In the genomic region with DNA sequence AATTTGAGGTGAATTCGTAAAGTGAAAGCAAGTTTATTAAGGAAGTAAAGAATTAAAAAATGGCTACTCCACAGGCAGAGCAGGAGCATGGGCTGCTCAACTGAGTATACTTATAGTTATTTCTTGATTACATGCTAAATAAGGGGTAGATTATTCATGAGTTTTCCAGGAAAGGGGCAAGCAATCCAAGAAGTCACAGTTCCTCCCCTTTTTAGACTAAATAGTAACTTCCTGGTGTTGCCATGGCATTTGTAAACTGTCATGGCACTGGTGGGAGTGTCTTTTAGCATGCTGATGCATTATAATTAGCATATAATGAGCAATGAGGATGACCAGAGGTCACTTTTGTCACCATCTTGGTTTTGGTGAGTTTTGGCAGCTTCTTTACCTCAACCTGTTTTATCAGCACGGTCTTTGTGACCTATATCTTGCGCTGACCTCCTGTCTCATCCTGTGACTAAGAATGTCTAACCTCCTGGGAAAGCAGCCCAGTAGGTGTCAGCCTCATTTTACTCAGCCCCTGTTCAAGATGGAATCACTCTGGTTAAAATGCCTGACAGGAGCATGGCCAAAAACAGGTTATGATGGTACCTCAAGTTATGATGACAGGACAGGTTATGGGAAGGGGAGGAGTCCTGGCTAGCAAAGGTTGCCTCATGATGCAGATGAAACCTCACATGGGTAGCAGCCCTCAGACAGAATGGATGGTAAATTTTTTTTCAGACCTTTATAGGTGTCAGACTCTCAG, we compare ENCODE assay signal across 16 cellular contexts. TPM values are rescaled to one million over a fixed set of nuclear protein-coding genes. Genes with fewer than 3 reads are reported as not detected.
DNase-seq lines count a peak whose midpoint lies in the region; ATAC-seq and TF ChIP-seq lines count a peak whose summit lies in the region.
"Had no signal": no experiment of that assay in that cellular context is flagged by ENCODE, and none has a peak within 500 bp of the region (broad histone marks: within the 10 kb centered on the region; RNA-seq: fewer than 3 reads in every experiment).

No MANE protein-coding gene starts in this region.

- peak overlapping the region; percentile 92 for H3K27ac Mint-ChIP-seq in activated naive CD4-positive, alpha-beta T cell treated with anti-CD3 and anti-CD28 coated beads, Interleukin-2, amount 10 ng/mL, durations not matched to agents 7 days and 5 days
- peak overlapping the region; percentile 2 for H3K27ac Mint-ChIP-seq in mesothelial cell of epicardium

- peaks cover 0 to 38% (median 25%) of the 10 kb centered on the region in 11 experiments; a peak in 16 of 22 replicates for H3K9me3 ChIP-seq in BLaER1 treated with 17β-estradiol and CSF1 and Interleukin-3, amounts not matched to agents 10 nM and 100 nM (replicated peaks in 1 of 11)
- H3K9me3 ChIP-seq: esophagus squamous epithelium had no signal

- no peak for TF ChIP-seq CTCF in mesothelial cell of epicardium (IDR thresholded peaks at IDR 0.05; ENCODE audit: unreplicated experiment)

- peaks cover 4% of the 10 kb centered on the region for H3K36me3 Mint-ChIP-seq in activated naive CD4-positive, alpha-beta T cell treated with anti-CD3 and anti-CD28 coated beads, Interleukin-2, amount 10 ng/mL, durations not matched to agents 7 days and 5 days
- H3K36me3 Mint-ChIP-seq in mesothelial cell of epicardium, result no peaks in the 10 kb centered on the region

- H3K4me3 ChIP-seq in BLaER1 treated with 17β-estradiol and CSF1 and Interleukin-3, amounts not matched to agents 10 nM and 100 nM, result no peak overlapping the region
- H3K4me3 ChIP-seq: esophagus squamous epithelium had no signal

- DNase-seq in ELR (ENCODE audit: low read depth) (peak; percentile 27), mesothelial cell of epicardium (ENCODE audit: low spot score in 2 of 2, unreplicated experiment in 2 of 2) (no peak), nucleus accumbens (lab: John Stamatoyannopoulos, UW) (no peak), DMS53 treated with DMSO at 0.1 percent for 48 hours (lab: John Stamatoyannopoulos, UW; ENCODE audit: unreplicated experiment) (no peak), NCI-H2171 (lab: John Stamatoyannopoulos, UW) (no peak)
- no peak for DNase-seq in activated naive CD4-positive, alpha-beta T cell treated with anti-CD3 and anti-CD28 coated beads, Interleukin-2, amount 10 ng/mL, durations not matched to agents 7 days and 5 days
- DNase-seq: cerebellar nuclear complex; esophagus squamous epithelium; NCI-H1092; NCI-H526; SIG-M5; stimulated activated CD4-positive, alpha-beta T cell treated with anti-CD3 and anti-CD28 coated beads, Interleukin-4, amount 100 ng/mL, for 4 hours had no signal

- no peaks in the 10 kb centered on the region for H4K20me1 ChIP-seq in BLaER1 treated with 17β-estradiol and CSF1 and Interleukin-3, amounts not matched to agents 10 nM and 100 nM

- H3K36me3 ChIP-seq in BLaER1 treated with 17β-estradiol and CSF1 and Interleukin-3, amounts not matched to agents 10 nM and 100 nM, result 0 out of 22 replicates have a peak, but pooled peaks cover 0 to 5% (median 0%) of the 10 kb centered on the region in 11 experiments

- ATAC-seq in HG03571 (IDR thresholded peaks at IDR 0.05; ENCODE audit: unreplicated experiment), result no peak

- H3K27me3 ChIP-seq in BLaER1 treated with 17β-estradiol and CSF1 and Interleukin-3, amounts not matched to agents 10 nM and 100 nM, result no peaks in the 10 kb centered on the region
- H3K27me3 ChIP-seq: esophagus squamous epithelium had no signal

- peak overlapping the region; percentile 51 to 91 (median 79) for H3K4me2 ChIP-seq in BLaER1 treated with 17β-estradiol and CSF1 and Interleukin-3, amounts not matched to agents 10 nM and 100 nM

- H3K9me3 Mint-ChIP-seq in activated naive CD4-positive, alpha-beta T cell treated with anti-CD3 and anti-CD28 coated beads, Interleukin-2, amount 10 ng/mL, durations not matched to agents 7 days and 5 days, result peaks cover 6% of the 10 kb centered on the region
- H3K9me3 Mint-ChIP-seq in mesothelial cell of epicardium, result peaks cover 4% of the 10 kb centered on the region
- H3K9me3 Mint-ChIP-seq: stimulated activated naive CD8-positive, alpha-beta T cell treated with anti-CD3 and anti-CD28 coated beads, Interleukin-15, Interleukin-2, amounts not matched to agents 100 ng/mL and 50 ng/mL, for 24 hours had no signal

- peak overlapping the region; percentile 53 to 84 (median 78); a peak in 21 of 22 replicates for H3K27ac ChIP-seq in BLaER1 treated with 17β-estradiol and CSF1 and Interleukin-3, amounts not matched to agents 10 nM and 100 nM
- H3K27ac ChIP-seq: C4-2B had no signal

- no peaks in the 10 kb centered on the region for H3K27me3 Mint-ChIP-seq in activated naive CD4-positive, alpha-beta T cell treated with anti-CD3 and anti-CD28 coated beads, Interleukin-2, amount 10 ng/mL, durations not matched to agents 7 days and 5 days
- H3K27me3 Mint-ChIP-seq in mesothelial cell of epicardium (ENCODE audit: low read depth), result no peaks in the 10 kb centered on the region

- no peak overlapping the region for H3K4me3 Mint-ChIP-seq in activated naive CD4-positive, alpha-beta T cell treated with anti-CD3 and anti-CD28 coated beads, Interleukin-2, amount 10 ng/mL, durations not matched to agents 7 days and 5 days
- no peak overlapping the region for H3K4me3 Mint-ChIP-seq in mesothelial cell of epicardium
- H3K4me3 Mint-ChIP-seq: stimulated activated naive CD8-positive, alpha-beta T cell treated with anti-CD3 and anti-CD28 coated beads, Interleukin-15, Interleukin-2, amounts not matched to agents 100 ng/mL and 50 ng/mL, for 24 hours had no signal

- peaks cover 32 to 54% (median 49%) of the 10 kb centered on the region in 10 experiments for H3K4me1 ChIP-seq in BLaER1 treated with 17β-estradiol and CSF1 and Interleukin-3, amounts not matched to agents 10 nM and 100 nM

- H3K4me1 Mint-ChIP-seq in activated naive CD4-positive, alpha-beta T cell treated with anti-CD3 and anti-CD28 coated beads, Interleukin-2, amount 10 ng/mL, durations not matched to agents 7 days and 5 days, result peaks cover 55% of the 10 kb centered on the region
- H3K4me1 Mint-ChIP-seq in mesothelial cell of epicardium, result peaks cover 36% of the 10 kb centered on the region

- CTCF ChIA-PET in activated naive CD4-positive, alpha-beta T cell treated with anti-CD3 and anti-CD28 coated beads, Interleukin-2, amount 10 ng/mL, durations not matched to agents 7 days and 5 days (lab: Charles Lee), result interaction anchor here (0.7 kb wide), 1 partner anchor 18 kb away, joined by 3 read pairs; no protein-coding TSS in a partner anchor

- peak overlapping the region in 4 of 11 experiments; percentile 53 to 66 (median 63); a peak in 5 of 22 replicates for H3K9ac ChIP-seq in BLaER1 treated with 17β-estradiol and CSF1 and Interleukin-3, amounts not matched to agents 10 nM and 100 nM

RNA-seq across cellular contexts. Expression of a gene that starts 49.8 kb away (rescaled TPM):
- 78.7 to 82.0 TPM (median 81.4 TPM) in 3 replicates for total RNA-seq in mesothelial cell of epicardium
